ENCODE assay signal across 8 cellular contexts in genomic region chr15:65790692-65791334, GRCh38. TPM values are rescaled to one million over a fixed set of nuclear protein-coding genes. Genes with fewer than 3 reads are reported as not detected.
DNase-seq lines count a peak whose midpoint lies in the region; ATAC-seq and TF ChIP-seq lines count a peak whose summit lies in the region.

No MANE protein-coding gene starts in this region.

- no peak for ATAC-seq in activated CD4-positive, CD25-positive, alpha-beta regulatory T cell treated with anti-CD3 and anti-CD28 coated beads, Interleukin-2, amount 50 U/mL, for 24 hours
- ATAC-seq in HG02623 (IDR thresholded peaks at IDR 0.05; ENCODE audit: unreplicated experiment), result no peak

- DNase-seq in BJ (ENCODE audit: low read depth), result no peak
- no peak for DNase-seq in HEK293T (ENCODE audit: extremely low spot score)
- DNase-seq in foreskin fibroblast, result peak in 1 of 2 donors; percentile 25
- DNase-seq in retinal pigment epithelial cell (ENCODE audit: low read depth), result no peak
- no peak for DNase-seq in activated CD4-positive, alpha-beta T cell treated with anti-CD3 and anti-CD28 coated beads, Interleukin-2, amount 50 U/mL, for 4 hours

- TF ChIP-seq CTCF in BJ (IDR thresholded peaks at IDR 0.05; ENCODE audit: insufficient read depth, low read depth, low read length) (no peak), VCaP (conservative IDR thresholded peaks at IDR 0.05) (no peak), foreskin fibroblast (IDR thresholded peaks at IDR 0.05; ENCODE audit: low read depth, low read length) (no peak), retinal pigment epithelial cell (conservative IDR thresholded peaks at IDR 0.05; ENCODE audit: low read depth, low read length) (no peak)

- no peaks in the 10 kb centered on the region for H3K36me3 ChIP-seq in BJ (ENCODE audit: control insufficient read depth, insufficient read depth, low read length)

- POLR2A ChIA-PET in BJ (lab: Charles Lee) (interaction anchor here (0.6 kb wide), 1 partner anchor 210 kb away, joined by 5 read pairs; no protein-coding TSS in a partner anchor), HEK293T (lab: Yijun Ruan, JAX) (interaction anchor here (1.3 to 4.9 kb wide), 8 partner anchors 8 to 486 kb away, joined by 4 to 29 read pairs (median 8); partner anchors contain the start of genes RAB11A and RNU5B-1)

- peak overlapping the region; percentile 89 for H3K4me3 ChIP-seq in BJ (ENCODE audit: low read depth, low read length)
- H3K4me3 ChIP-seq in foreskin fibroblast (ENCODE audit: low read depth in 1 of 2, low read length in 2 of 2), result peak overlapping the region; percentile 94 to 96
- peak overlapping the region; percentile 74 for H3K4me3 ChIP-seq in retinal pigment epithelial cell (ENCODE audit: low read length)

- H3K27ac ChIP-seq in VCaP, result peak overlapping the region; percentile 88

- H3K27me3 ChIP-seq in BJ (ENCODE audit: control insufficient read depth, insufficient read depth, low read length), result no peaks in the 10 kb centered on the region

- CTCF ChIA-PET in BJ (lab: Yijun Ruan, JAX), result interaction anchor here (1.1 to 1.8 kb wide), 4 partner anchors 10 to 65 kb away, joined by 4 to 5 read pairs (median 4); no protein-coding TSS in a partner anchor
- CTCF ChIA-PET in HEK293T (lab: Yijun Ruan, JAX), result interaction anchor here (0.5 to 1.4 kb wide), 2 partner anchors 33 to 405 kb away, joined by 3 read pairs; no protein-coding TSS in a partner anchor

TF ChIP-seq in HEK293T, 16 proteins besides CTCF, POLR2A, EP300 and RAD21:
- TF ChIP-seq ELF4 (IDR thresholded peaks at IDR 0.05), result no peak
- TF ChIP-seq ARNT (IDR thresholded peaks at IDR 0.05), result no peak
- peak; percentile 21; the same call in 1 of the 2 replicates for TF ChIP-seq FOXK2 (IDR thresholded peaks at IDR 0.05)
- TF ChIP-seq PKNOX1 (IDR thresholded peaks at IDR 0.05), result peak; percentile 49
- no peak for TF ChIP-seq ZNF384 (IDR thresholded peaks at IDR 0.05)
TF ChIP-seq in HEK293T: peak in this region for 2.

RNA-seq across cellular contexts. Expression of gene DENND4A, which starts 1.3 kb away (rescaled TPM):
- polyA plus RNA-seq in BJ (2011; rRNA removed), result 5.1 and 11.0 TPM in 2 replicates
- polyA minus RNA-seq in BJ (2011; rRNA and poly(A)+ RNA removed), result 16.0 and 19.4 TPM in 2 replicates
